In genomic region chr6:43269273-43270007, GRCh38 we compare ENCODE assay signal across 8 cellular contexts. TPM values are rescaled to one million over a fixed set of nuclear protein-coding genes. Genes with fewer than 3 reads are reported as not detected.
DNase-seq lines count a peak whose midpoint lies in the region; ATAC-seq, FAIRE-seq and TF ChIP-seq lines count a peak whose summit lies in the region.

No MANE protein-coding gene starts in this region.

- DNase-seq in KBM-7 (peak; percentile 31), heart right ventricle (peak; percentile 25 to 48), small intestine (peak; percentile 85), amniotic stem cell (lab: John Stamatoyannopoulos, UW) (no peak), dermis blood vessel endothelial cell (no peak), NCI-H187 (lab: John Stamatoyannopoulos, UW) (no peak)
- peak; percentile 58 to 67 for DNase-seq in activated T-cell treated with anti-CD3 and anti-CD28 coated beads, Interleukin-2, amount 50 U/mL, for 48 hours

- TF ChIP-seq CTCF in heart right ventricle (IDR thresholded peaks at IDR 0.05): no peak

- WGBS in heart right ventricle, 2 donors: 6% methylated on average over 43 to 44 of the region's 44 CpGs
- 1 to 5% (median 5%) methylated on average over 32 to 44 of the region's 44 CpGs for WGBS in small intestine, 3 donors

- H3K36me3 ChIP-seq in heart right ventricle: no peaks in the 10 kb centered on the region
- no peaks in the 10 kb centered on the region for H3K36me3 ChIP-seq in small intestine (ENCODE audit: control insufficient read depth in 2 of 2, insufficient read depth in 2 of 2, low read length in 2 of 2)

- in situ Hi-C loops in KBM-7 (cut with MboI; ENCODE audit: low pct_unique_long_range_greater_than_20kb, low sequenced_read_pairs): no loop called here

- no peak for FAIRE-seq in small intestine (lab: Jason Lieb, UNC)

- H3K9me3 ChIP-seq in heart right ventricle: no peaks in the 10 kb centered on the region
- no peaks in the 10 kb centered on the region for H3K9me3 ChIP-seq in small intestine (ENCODE audit: control insufficient read depth, low read depth)

- peak overlapping the region in 9 of 10 donors; percentile 1 to 46 (median 31) for H3K4me3 ChIP-seq in heart right ventricle
- H3K4me3 ChIP-seq in small intestine (ENCODE audit: low read depth in 1 of 2, low read length in 2 of 2): peak overlapping the region in 1 of 2 donors; percentile 57

- peaks cover 6 to 37% (median 23%) of the 10 kb centered on the region in 9 donors for H3K4me1 ChIP-seq in heart right ventricle
- peaks cover 11 to 16% of the 10 kb centered on the region in 2 donors for H3K4me1 ChIP-seq in small intestine (ENCODE audit: control insufficient read depth in 2 of 2, insufficient read depth in 1 of 2, low read depth in 1 of 2, low read length in 1 of 2)

- peak overlapping the region in 9 of 10 donors; percentile 41 to 84 (median 73) for H3K27ac ChIP-seq in heart right ventricle
- peak overlapping the region; percentile 89 to 98 for H3K27ac ChIP-seq in small intestine (ENCODE audit: low read depth in 1 of 2, low read length in 1 of 2)

- intact Hi-C loops in heart right ventricle (cut with DNase I): loop anchor here in 7 of 10 donors (2.0 to 10.0 kb wide), 6 partner anchors 59 to 245 kb away; partner anchors contain the start of genes LRRC73 (in 1 of the 7), POLR1C (in 1 of the 7) and YIPF3 (in 1 of the 7)

- ATAC-seq in heart right ventricle (peak; percentile 21 to 53 (median 42)), GM19467 (IDR thresholded peaks at IDR 0.05; ENCODE audit: unreplicated experiment) (no peak)

- H3K27me3 ChIP-seq in heart right ventricle (peaks cover 0 to 51% (median 14%) of the 10 kb centered on the region in 7 donors), small intestine (ENCODE audit: control insufficient read depth in 2 of 2, insufficient read depth in 2 of 2, low read length in 2 of 2) (no peaks in the 10 kb centered on the region)

RNA-seq across cellular contexts. Expression of gene TTBK1, which starts 26.2 kb away (rescaled TPM):
- under 1 TPM; 0.22 to 0.69 (median 0.32) TPM for total RNA-seq in heart right ventricle
- polyA plus RNA-seq in heart right ventricle: under 1 TPM; 0.04 to 0.22 TPM
- 1 to 10 TPM in 1 of 3 donors, under 1 TPM in 2; 0.89 to 1.1 (median 1.00) TPM for polyA plus RNA-seq in small intestine
- total RNA-seq in dermis blood vessel endothelial cell: 0.05 TPM in 1 of 2 replicates, not detected in the other

RNA-seq across cellular contexts. Expression of gene SLC22A7, which starts 28.6 kb away (rescaled TPM):
- total RNA-seq in heart right ventricle (under 1 TPM in 5 of 10 donors, not detected in 5; 0.15 to 0.37 (median 0.25) TPM), dermis blood vessel endothelial cell (not detected in 2 replicates)
- polyA plus RNA-seq in heart right ventricle (under 1 TPM in 1 of 2 donors, not detected in 1; 0.15 TPM), small intestine (under 1 TPM in 1 of 3 donors, not detected in 2; 0.10 TPM)

RNA-seq across cellular contexts. Expression of gene CRIP3, which starts 39.2 kb away (rescaled TPM):
- total RNA-seq in heart right ventricle: 10 to 100 TPM in 7 of 10 donors, 1 to 10 TPM in 3; 2.7 to 84.5 (median 26.3) TPM
- polyA plus RNA-seq in heart right ventricle: 10 to 100 TPM in 1 of 2 donors, 1 to 10 TPM in 1; 3.0 to 72.3 TPM
- 1 to 10 TPM in 2 of 3 donors, under 1 TPM in 1; 0.89 to 2.7 (median 2.3) TPM for polyA plus RNA-seq in small intestine
- 0.34 TPM in 1 of 2 replicates, not detected in the other for total RNA-seq in dermis blood vessel endothelial cell

RNA-seq across cellular contexts. Expression of gene DNPH1, which starts 40.2 kb away (rescaled TPM):
- total RNA-seq in heart right ventricle: 10 to 100 TPM; 16.0 to 29.6 (median 25.7) TPM
- polyA plus RNA-seq in heart right ventricle: 10 to 100 TPM; 25.0 to 51.3 TPM
- polyA plus RNA-seq in small intestine: 100 to 1,000 TPM; 313 to 370 (median 340) TPM
- 29.0 and 31.5 TPM in 2 replicates for total RNA-seq in dermis blood vessel endothelial cell

Comparison
In these comparisons a context has a peak if more than half of its experiments do, and no peak if none do; other contexts are left out.
1. DNase-seq: peak in KBM-7 (single experiment), activated T-cell treated with anti-CD3 and anti-CD28 coated beads, Interleukin-2, amount 50 U/mL, for 48 hours (2 of 2), heart right ventricle (2 of 2) and small intestine (single experiment); none in amniotic stem cell (single experiment), dermis blood vessel endothelial cell (single experiment) and NCI-H187 (0 of 2).